1 cellular context compared by ENCODE assay signal in the genomic region with DNA sequence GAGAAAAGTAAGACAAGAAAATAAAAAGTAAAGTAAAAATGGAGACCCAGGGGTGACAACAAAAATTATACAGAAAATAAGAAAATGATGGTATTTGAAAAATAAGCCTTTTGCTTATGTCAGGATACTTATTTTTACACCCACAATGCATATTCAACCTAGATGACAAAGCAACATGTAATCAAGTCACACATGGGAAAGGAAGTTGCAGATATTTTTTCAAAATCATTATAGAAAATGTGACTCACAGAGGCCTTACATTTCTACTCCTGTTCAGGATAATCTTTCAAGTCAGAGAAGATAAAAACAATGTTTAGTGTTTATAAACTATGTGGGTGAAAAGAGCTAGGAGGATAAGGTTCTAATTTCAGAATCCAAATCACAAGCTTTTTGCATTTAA.
TF ChIP-seq lines count a peak whose summit lies in the region.

No MANE protein-coding gene starts in this region.

TF ChIP-seq in K562, 482 proteins besides CTCF, POLR2A, EP300 and RAD21 (continued from another document):
- TF ChIP-seq, protein P1, sequence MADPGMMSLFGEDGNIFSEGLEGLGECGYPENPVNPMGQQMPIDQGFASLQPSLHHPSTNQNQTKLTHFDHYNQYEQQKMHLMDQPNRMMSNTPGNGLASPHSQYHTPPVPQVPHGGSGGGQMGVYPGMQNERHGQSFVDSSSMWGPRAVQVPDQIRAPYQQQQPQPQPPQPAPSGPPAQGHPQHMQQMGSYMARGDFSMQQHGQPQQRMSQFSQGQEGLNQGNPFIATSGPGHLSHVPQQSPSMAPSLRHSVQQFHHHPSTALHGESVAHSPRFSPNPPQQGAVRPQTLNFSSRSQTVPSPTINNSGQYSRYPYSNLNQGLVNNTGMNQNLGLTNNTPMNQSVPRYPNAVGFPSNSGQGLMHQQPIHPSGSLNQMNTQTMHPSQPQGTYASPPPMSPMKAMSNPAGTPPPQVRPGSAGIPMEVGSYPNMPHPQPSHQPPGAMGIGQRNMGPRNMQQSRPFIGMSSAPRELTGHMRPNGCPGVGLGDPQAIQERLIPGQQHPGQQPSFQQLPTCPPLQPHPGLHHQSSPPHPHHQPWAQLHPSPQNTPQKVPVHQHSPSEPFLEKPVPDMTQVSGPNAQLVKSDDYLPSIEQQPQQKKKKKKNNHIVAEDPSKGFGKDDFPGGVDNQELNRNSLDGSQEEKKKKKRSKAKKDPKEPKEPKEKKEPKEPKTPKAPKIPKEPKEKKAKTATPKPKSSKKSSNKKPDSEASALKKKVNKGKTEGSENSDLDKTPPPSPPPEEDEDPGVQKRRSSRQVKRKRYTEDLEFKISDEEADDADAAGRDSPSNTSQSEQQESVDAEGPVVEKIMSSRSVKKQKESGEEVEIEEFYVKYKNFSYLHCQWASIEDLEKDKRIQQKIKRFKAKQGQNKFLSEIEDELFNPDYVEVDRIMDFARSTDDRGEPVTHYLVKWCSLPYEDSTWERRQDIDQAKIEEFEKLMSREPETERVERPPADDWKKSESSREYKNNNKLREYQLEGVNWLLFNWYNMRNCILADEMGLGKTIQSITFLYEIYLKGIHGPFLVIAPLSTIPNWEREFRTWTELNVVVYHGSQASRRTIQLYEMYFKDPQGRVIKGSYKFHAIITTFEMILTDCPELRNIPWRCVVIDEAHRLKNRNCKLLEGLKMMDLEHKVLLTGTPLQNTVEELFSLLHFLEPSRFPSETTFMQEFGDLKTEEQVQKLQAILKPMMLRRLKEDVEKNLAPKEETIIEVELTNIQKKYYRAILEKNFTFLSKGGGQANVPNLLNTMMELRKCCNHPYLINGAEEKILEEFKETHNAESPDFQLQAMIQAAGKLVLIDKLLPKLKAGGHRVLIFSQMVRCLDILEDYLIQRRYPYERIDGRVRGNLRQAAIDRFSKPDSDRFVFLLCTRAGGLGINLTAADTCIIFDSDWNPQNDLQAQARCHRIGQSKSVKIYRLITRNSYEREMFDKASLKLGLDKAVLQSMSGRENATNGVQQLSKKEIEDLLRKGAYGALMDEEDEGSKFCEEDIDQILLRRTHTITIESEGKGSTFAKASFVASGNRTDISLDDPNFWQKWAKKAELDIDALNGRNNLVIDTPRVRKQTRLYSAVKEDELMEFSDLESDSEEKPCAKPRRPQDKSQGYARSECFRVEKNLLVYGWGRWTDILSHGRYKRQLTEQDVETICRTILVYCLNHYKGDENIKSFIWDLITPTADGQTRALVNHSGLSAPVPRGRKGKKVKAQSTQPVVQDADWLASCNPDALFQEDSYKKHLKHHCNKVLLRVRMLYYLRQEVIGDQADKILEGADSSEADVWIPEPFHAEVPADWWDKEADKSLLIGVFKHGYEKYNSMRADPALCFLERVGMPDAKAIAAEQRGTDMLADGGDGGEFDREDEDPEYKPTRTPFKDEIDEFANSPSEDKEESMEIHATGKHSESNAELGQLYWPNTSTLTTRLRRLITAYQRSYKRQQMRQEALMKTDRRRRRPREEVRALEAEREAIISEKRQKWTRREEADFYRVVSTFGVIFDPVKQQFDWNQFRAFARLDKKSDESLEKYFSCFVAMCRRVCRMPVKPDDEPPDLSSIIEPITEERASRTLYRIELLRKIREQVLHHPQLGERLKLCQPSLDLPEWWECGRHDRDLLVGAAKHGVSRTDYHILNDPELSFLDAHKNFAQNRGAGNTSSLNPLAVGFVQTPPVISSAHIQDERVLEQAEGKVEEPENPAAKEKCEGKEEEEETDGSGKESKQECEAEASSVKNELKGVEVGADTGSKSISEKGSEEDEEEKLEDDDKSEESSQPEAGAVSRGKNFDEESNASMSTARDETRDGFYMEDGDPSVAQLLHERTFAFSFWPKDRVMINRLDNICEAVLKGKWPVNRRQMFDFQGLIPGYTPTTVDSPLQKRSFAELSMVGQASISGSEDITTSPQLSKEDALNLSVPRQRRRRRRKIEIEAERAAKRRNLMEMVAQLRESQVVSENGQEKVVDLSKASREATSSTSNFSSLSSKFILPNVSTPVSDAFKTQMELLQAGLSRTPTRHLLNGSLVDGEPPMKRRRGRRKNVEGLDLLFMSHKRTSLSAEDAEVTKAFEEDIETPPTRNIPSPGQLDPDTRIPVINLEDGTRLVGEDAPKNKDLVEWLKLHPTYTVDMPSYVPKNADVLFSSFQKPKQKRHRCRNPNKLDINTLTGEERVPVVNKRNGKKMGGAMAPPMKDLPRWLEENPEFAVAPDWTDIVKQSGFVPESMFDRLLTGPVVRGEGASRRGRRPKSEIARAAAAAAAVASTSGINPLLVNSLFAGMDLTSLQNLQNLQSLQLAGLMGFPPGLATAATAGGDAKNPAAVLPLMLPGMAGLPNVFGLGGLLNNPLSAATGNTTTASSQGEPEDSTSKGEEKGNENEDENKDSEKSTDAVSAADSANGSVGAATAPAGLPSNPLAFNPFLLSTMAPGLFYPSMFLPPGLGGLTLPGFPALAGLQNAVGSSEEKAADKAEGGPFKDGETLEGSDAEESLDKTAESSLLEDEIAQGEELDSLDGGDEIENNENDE (IDR thresholded peaks at IDR 0.05; ENCODE audit: low read depth, low read length) = no peak
- TF ChIP-seq, protein P2, sequence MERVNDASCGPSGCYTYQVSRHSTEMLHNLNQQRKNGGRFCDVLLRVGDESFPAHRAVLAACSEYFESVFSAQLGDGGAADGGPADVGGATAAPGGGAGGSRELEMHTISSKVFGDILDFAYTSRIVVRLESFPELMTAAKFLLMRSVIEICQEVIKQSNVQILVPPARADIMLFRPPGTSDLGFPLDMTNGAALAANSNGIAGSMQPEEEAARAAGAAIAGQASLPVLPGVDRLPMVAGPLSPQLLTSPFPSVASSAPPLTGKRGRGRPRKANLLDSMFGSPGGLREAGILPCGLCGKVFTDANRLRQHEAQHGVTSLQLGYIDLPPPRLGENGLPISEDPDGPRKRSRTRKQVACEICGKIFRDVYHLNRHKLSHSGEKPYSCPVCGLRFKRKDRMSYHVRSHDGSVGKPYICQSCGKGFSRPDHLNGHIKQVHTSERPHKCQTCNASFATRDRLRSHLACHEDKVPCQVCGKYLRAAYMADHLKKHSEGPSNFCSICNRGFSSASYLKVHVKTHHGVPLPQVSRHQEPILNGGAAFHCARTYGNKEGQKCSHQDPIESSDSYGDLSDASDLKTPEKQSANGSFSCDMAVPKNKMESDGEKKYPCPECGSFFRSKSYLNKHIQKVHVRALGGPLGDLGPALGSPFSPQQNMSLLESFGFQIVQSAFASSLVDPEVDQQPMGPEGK (CRISPR knock-in tag; IDR thresholded peaks at IDR 0.05; ENCODE audit: borderline replicate concordance) = no peak
- TF ChIP-seq, protein P3, sequence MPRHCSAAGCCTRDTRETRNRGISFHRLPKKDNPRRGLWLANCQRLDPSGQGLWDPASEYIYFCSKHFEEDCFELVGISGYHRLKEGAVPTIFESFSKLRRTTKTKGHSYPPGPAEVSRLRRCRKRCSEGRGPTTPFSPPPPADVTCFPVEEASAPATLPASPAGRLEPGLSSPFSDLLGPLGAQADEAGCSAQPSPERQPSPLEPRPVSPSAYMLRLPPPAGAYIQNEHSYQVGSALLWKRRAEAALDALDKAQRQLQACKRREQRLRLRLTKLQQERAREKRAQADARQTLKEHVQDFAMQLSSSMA (CRISPR knock-in tag; IDR thresholded peaks at IDR 0.05) = no peak
- no peak for TF ChIP-seq RFX5 (IDR thresholded peaks at IDR 0.05; ENCODE audit: low read depth, low read length)
- peak; percentile 41; the same call in 1 of the 2 replicates for TF ChIP-seq MAFK (IDR thresholded peaks at IDR 0.05; ENCODE audit: low read length)
- TF ChIP-seq PTRF (tag; IDR thresholded peaks at IDR 0.05) = no peak
- TF ChIP-seq ZBTB17 (CRISPR knock-in tag; IDR thresholded peaks at IDR 0.05) = no peak
- no peak for TF ChIP-seq ZNF589 (CRISPR knock-in tag; IDR thresholded peaks at IDR 0.05; ENCODE audit: low read depth)
- TF ChIP-seq, protein P4, sequence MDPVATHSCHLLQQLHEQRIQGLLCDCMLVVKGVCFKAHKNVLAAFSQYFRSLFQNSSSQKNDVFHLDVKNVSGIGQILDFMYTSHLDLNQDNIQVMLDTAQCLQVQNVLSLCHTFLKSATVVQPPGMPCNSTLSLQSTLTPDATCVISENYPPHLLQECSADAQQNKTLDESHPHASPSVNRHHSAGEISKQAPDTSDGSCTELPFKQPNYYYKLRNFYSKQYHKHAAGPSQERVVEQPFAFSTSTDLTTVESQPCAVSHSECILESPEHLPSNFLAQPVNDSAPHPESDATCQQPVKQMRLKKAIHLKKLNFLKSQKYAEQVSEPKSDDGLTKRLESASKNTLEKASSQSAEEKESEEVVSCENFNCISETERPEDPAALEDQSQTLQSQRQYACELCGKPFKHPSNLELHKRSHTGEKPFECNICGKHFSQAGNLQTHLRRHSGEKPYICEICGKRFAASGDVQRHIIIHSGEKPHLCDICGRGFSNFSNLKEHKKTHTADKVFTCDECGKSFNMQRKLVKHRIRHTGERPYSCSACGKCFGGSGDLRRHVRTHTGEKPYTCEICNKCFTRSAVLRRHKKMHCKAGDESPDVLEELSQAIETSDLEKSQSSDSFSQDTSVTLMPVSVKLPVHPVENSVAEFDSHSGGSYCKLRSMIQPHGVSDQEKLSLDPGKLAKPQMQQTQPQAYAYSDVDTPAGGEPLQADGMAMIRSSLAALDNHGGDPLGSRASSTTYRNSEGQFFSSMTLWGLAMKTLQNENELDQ (CRISPR knock-in tag; IDR thresholded peaks at IDR 0.05; ENCODE audit: borderline replicate concordance) = no peak
- TF ChIP-seq ZKSCAN3 (CRISPR knock-in tag; IDR thresholded peaks at IDR 0.05) = no peak
- no peak for TF ChIP-seq PHB2 (IDR thresholded peaks at IDR 0.05; ENCODE audit: low read depth)
- TF ChIP-seq CBFA2T2 (conservative IDR thresholded peaks at IDR 0.05) = peak; percentile 28
- no peak for TF ChIP-seq EHMT2 (IDR thresholded peaks at IDR 0.05)
- peak; percentile 52 for TF ChIP-seq DPF2 (IDR thresholded peaks at IDR 0.05)
- TF ChIP-seq ZC3H11A (IDR thresholded peaks at IDR 0.05; ENCODE audit: low read depth, low read length) = no peak
- TF ChIP-seq CREB1 (IDR thresholded peaks at IDR 0.05) = no peak
- no peak for TF ChIP-seq CREB1 (CRISPR knock-in tag; IDR thresholded peaks at IDR 0.05)
- TF ChIP-seq RAD51 (IDR thresholded peaks at IDR 0.05; ENCODE audit: borderline replicate concordance, low read depth) = no peak
- no peak for TF ChIP-seq TAF7 (tag; IDR thresholded peaks at IDR 0.05)
- TF ChIP-seq MAFG (tag; conservative IDR thresholded peaks at IDR 0.05) = 0 out of 2 replicates have a peak, but pooled peaks have one; percentile 12
- TF ChIP-seq MECOM (CRISPR knock-in tag; IDR thresholded peaks at IDR 0.05) = no peak
- TF ChIP-seq ZNF124 (CRISPR knock-in tag; IDR thresholded peaks at IDR 0.05) = no peak
- no peak for TF ChIP-seq ILF3 (IDR thresholded peaks at IDR 0.05; ENCODE audit: borderline replicate concordance)
- TF ChIP-seq FOS (IDR thresholded peaks at IDR 0.05; ENCODE audit: extremely low read depth, insufficient read length) = no peak
- TF ChIP-seq C11orf30 (IDR thresholded peaks at IDR 0.05; ENCODE audit: low read depth) = peak; percentile 45; the same call in 1 of the 2 replicates
- TF ChIP-seq, protein P5, sequence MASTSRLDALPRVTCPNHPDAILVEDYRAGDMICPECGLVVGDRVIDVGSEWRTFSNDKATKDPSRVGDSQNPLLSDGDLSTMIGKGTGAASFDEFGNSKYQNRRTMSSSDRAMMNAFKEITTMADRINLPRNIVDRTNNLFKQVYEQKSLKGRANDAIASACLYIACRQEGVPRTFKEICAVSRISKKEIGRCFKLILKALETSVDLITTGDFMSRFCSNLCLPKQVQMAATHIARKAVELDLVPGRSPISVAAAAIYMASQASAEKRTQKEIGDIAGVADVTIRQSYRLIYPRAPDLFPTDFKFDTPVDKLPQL (IDR thresholded peaks at IDR 0.05; ENCODE audit: extremely low read depth, insufficient read length) = no peak
- no peak for TF ChIP-seq NFATC3 (IDR thresholded peaks at IDR 0.05)
- TF ChIP-seq TCFL5 (CRISPR knock-in tag; conservative IDR thresholded peaks at IDR 0.05) = no peak
- no peak for TF ChIP-seq IRF2 (CRISPR knock-in tag; IDR thresholded peaks at IDR 0.05)
- TF ChIP-seq NUFIP1 (IDR thresholded peaks at IDR 0.05; ENCODE audit: partially characterized antibody) = no peak
- TF ChIP-seq FOSL1 (tag; conservative IDR thresholded peaks at IDR 0.05) = peak; percentile 57
- TF ChIP-seq FUS (optimal IDR thresholded peaks at IDR 0.05; ENCODE audit: low read depth, low read length) = no peak
- TF ChIP-seq, protein P6, sequence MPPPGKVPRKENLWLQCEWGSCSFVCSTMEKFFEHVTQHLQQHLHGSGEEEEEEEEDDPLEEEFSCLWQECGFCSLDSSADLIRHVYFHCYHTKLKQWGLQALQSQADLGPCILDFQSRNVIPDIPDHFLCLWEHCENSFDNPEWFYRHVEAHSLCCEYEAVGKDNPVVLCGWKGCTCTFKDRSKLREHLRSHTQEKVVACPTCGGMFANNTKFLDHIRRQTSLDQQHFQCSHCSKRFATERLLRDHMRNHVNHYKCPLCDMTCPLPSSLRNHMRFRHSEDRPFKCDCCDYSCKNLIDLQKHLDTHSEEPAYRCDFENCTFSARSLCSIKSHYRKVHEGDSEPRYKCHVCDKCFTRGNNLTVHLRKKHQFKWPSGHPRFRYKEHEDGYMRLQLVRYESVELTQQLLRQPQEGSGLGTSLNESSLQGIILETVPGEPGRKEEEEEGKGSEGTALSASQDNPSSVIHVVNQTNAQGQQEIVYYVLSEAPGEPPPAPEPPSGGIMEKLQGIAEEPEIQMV (tag; conservative IDR thresholded peaks at IDR 0.05; ENCODE audit: low read depth) = no peak
